ENCODE assay signal across 23 cellular contexts in genomic region chr10:89829262-89829886, GRCh38.
DNase-seq lines count a peak whose midpoint lies in the region; ATAC-seq, FAIRE-seq and TF ChIP-seq lines count a peak whose summit lies in the region.
"Had no signal": no experiment of that assay in that cellular context is flagged by ENCODE, and none has a peak within 500 bp of the region (broad histone marks: within the 10 kb centered on the region; RNA-seq: fewer than 3 reads in every experiment).

No MANE protein-coding gene starts in this region.

- POLR2A ChIA-PET in K562 (lab: Yijun Ruan, JAX), result no interaction called here

- H3K27me3 ChIP-seq in K562 (ENCODE audit: control insufficient read depth in 2 of 2, insufficient read depth in 2 of 2, low read length in 2 of 2) (no peaks in the 10 kb centered on the region), esophagus muscularis mucosa (no peaks in the 10 kb centered on the region), gastrocnemius medialis (no peaks in the 10 kb centered on the region)
- H3K27me3 ChIP-seq: BE2C, BLaER1 had no signal

- no peaks in the 10 kb centered on the region; a peak in 2 of 5 replicates for H3K4me1 ChIP-seq in K562 (replicated peaks in 1 of 2; ENCODE audit: control insufficient read depth in 2 of 2, insufficient read depth in 2 of 2, low read length in 2 of 2)
- no peaks in the 10 kb centered on the region for H3K4me1 ChIP-seq in esophagus muscularis mucosa
- H3K4me1 ChIP-seq in gastrocnemius medialis, result no peaks in the 10 kb centered on the region
- H3K4me1 ChIP-seq: BE2C, BLaER1 had no signal

- TF ChIP-seq RAD21 in K562 (CRISPR knock-in tag; conservative IDR thresholded peaks at IDR 0.05 in 1 of 2, IDR thresholded peaks at IDR 0.05 in 1 of 2), result no peak

- H3K36me3 ChIP-seq in K562 (ENCODE audit: control insufficient read depth, insufficient read depth, low read length) (no peaks in the 10 kb centered on the region), esophagus muscularis mucosa (no peaks in the 10 kb centered on the region), gastrocnemius medialis (no peaks in the 10 kb centered on the region)
- H3K36me3 ChIP-seq: BE2C, BLaER1 had no signal

- H4K20me1 ChIP-seq in K562 (replicated peaks; ENCODE audit: control insufficient read depth, insufficient read depth, low read length), result no peaks in the 10 kb centered on the region
- H4K20me1 ChIP-seq: BLaER1 had no signal

- H3K9me3 ChIP-seq in K562 (replicated peaks; ENCODE audit: control insufficient read depth, insufficient read depth, low read depth, low read length) (no peaks in the 10 kb centered on the region), esophagus muscularis mucosa (peaks cover 0 to 4% (median 0%) of the 10 kb centered on the region in 4 donors), gastrocnemius medialis (no peaks in the 10 kb centered on the region)
- H3K9me3 ChIP-seq: BE2C had no signal

- H3K4me2 ChIP-seq in K562 (ENCODE audit: insufficient read depth, low read length), result peak overlapping the region; percentile 39
- H3K4me2 ChIP-seq: BLaER1 had no signal

- no TSS peak for BruUV-seq in K562 (replicated peaks; lab: Mats Ljungman, UMichigan)

- peak in 2 of 4 experiments; percentile 11 to 17 for DNase-seq in K562 (ENCODE audit: extremely low read depth in 1 of 4, low spot score in 3 of 4)
- peak; percentile 17 for DNase-seq in esophagus muscularis mucosa (ENCODE audit: extremely low spot score)
- DNase-seq in gastrocnemius medialis, result no peak
- DNase-seq in activated CD4-positive, alpha-beta T cell treated with anti-CD3 and anti-CD28 coated beads, Interleukin-2, amount 50 U/mL, for 48 hours, result no peak
- DNase-seq in activated CD4-positive, alpha-beta T cell treated with anti-CD3 and anti-CD28 coated beads for 1 hour, result no peak
- DNase-seq: 8988T; ACHN; BE2C; CD4-positive, alpha-beta memory T cell; CD4-positive, CD25-positive, alpha-beta regulatory T cell; CD8-positive, alpha-beta memory T cell; COR-L47; DMS 273 treated with DMSO at 0.1 percent for 48 hours; DMS153; DMS53; DMS79; DND-41; EL; GDM1 had no signal

- no peaks in the 10 kb centered on the region for H3K9me1 ChIP-seq in K562 (ENCODE audit: control insufficient read depth, insufficient read depth, low read length)

- TF ChIP-seq POLR2A in K562 (conservative IDR thresholded peaks at IDR 0.05) (no peak), esophagus muscularis mucosa (IDR thresholded peaks at IDR 0.05; ENCODE audit: low read depth) (no peak), gastrocnemius medialis (IDR thresholded peaks at IDR 0.05) (no peak)

- CTCF ChIA-PET in K562 (lab: Yijun Ruan, JAX; ENCODE audit: low intra/inter-chr PET ratio), result no interaction called here

- 5% methylated on average over 20 of the region's 20 CpGs for WGBS in K562 (ENCODE audit: insufficient coverage, low coverage, missing lambda C conversion rate)
- WGBS in esophagus muscularis mucosa, result 95% methylated on average over 20 of the region's 20 CpGs

- no peak for FAIRE-seq in K562 (lab: Jason Lieb, UNC)
- FAIRE-seq: GM12878, GM12892, GM18507 had no signal

- H3K9ac ChIP-seq in K562 (ENCODE audit: insufficient read depth in 1 of 2, low read depth in 2 of 2, low read length in 2 of 2), result no peak overlapping the region
- H3K9ac ChIP-seq: BLaER1 had no signal

- peak; percentile 79 for ATAC-seq in K562
- no peak for ATAC-seq in gastrocnemius medialis

- H3K79me2 ChIP-seq in K562 (ENCODE audit: control insufficient read depth, insufficient read depth, low read length), result no peaks in the 10 kb centered on the region

- H3K27ac ChIP-seq in K562 (ENCODE audit: extremely low read depth, low read depth, low read length) (peak overlapping the region; percentile 46; the same call in 1 of the 3 replicates), esophagus muscularis mucosa (replicated peaks in 1 of 4) (no peak overlapping the region), gastrocnemius medialis (no peak overlapping the region)
- H3K27ac ChIP-seq: BLaER1 had no signal

- intact Hi-C loops in K562 (cut with micrococcal nuclease), result no loop called here
- intact Hi-C loops in esophagus muscularis mucosa (cut with DNase I), result no loop called here
- intact Hi-C loops in gastrocnemius medialis (cut with DNase I; ENCODE audit: low total_unique reads), result no loop called here

- H3K4me3 ChIP-seq in K562, result 0 out of 2 replicates have a peak overlapping the region, but pooled peaks have one; percentile 3
- H3K4me3 ChIP-seq in esophagus muscularis mucosa, result no peak overlapping the region
- H3K4me3 ChIP-seq in gastrocnemius medialis, result no peak overlapping the region
- H3K4me3 ChIP-seq: BLaER1, GM12878 had no signal

- in situ Hi-C loops in K562 (cut with MboI), result no loop called here
- in situ Hi-C loops in gastrocnemius medialis (cut with MboI; ENCODE audit: low sequenced_read_pairs in 4 of 4), result no loop called here

- H2AFZ ChIP-seq in K562 (ENCODE audit: low read depth, low read length), result peak overlapping the region; percentile 64

- TF ChIP-seq EP300 in K562 (IDR thresholded peaks at IDR 0.05; ENCODE audit: low read length), result no peak
- no peak for TF ChIP-seq EP300 in esophagus muscularis mucosa (IDR thresholded peaks at IDR 0.05)

- TF ChIP-seq CTCF in K562 (IDR thresholded peaks at IDR 0.05 in 2 of 3, conservative IDR thresholded peaks at IDR 0.05 in 1 of 3; ENCODE audit: insufficient read depth in 2 of 3, low read depth in 1 of 3, low read length in 3 of 3) (no peak), esophagus muscularis mucosa (IDR thresholded peaks at IDR 0.05) (no peak), gastrocnemius medialis (IDR thresholded peaks at IDR 0.05 in 4 of 5, conservative IDR thresholded peaks at IDR 0.05 in 1 of 5) (no peak)

TF ChIP-seq in K562, 482 proteins besides CTCF, POLR2A, EP300 and RAD21 (continues in another document):
- TF ChIP-seq PHTF2 (CRISPR knock-in tag; IDR thresholded peaks at IDR 0.05) (no peak), ZC3H8 (IDR thresholded peaks at IDR 0.05) (no peak), C11orf30 (IDR thresholded peaks at IDR 0.05; ENCODE audit: low read depth) (peak; percentile 26; the same call in 1 of the 2 replicates), RREB1 (CRISPR knock-in tag; IDR thresholded peaks at IDR 0.05) (no peak), ZNF165 (CRISPR knock-in tag; IDR thresholded peaks at IDR 0.05; ENCODE audit: borderline replicate concordance) (no peak), NFE2 (IDR thresholded peaks at IDR 0.05; ENCODE audit: low read depth) (peak; percentile 61), HDAC8 (tag; IDR thresholded peaks at IDR 0.05) (no peak), MYBL2 (IDR thresholded peaks at IDR 0.05; ENCODE audit: low read depth) (peak; percentile 44; the same call in 1 of the 2 replicates), MYBL2 (CRISPR knock-in tag; IDR thresholded peaks at IDR 0.05; ENCODE audit: borderline replicate concordance) (no peak), NKRF (IDR thresholded peaks at IDR 0.05; ENCODE audit: borderline replicate concordance) (no peak)
